ENCODE assay signal across 10 cellular contexts in the genomic region with DNA sequence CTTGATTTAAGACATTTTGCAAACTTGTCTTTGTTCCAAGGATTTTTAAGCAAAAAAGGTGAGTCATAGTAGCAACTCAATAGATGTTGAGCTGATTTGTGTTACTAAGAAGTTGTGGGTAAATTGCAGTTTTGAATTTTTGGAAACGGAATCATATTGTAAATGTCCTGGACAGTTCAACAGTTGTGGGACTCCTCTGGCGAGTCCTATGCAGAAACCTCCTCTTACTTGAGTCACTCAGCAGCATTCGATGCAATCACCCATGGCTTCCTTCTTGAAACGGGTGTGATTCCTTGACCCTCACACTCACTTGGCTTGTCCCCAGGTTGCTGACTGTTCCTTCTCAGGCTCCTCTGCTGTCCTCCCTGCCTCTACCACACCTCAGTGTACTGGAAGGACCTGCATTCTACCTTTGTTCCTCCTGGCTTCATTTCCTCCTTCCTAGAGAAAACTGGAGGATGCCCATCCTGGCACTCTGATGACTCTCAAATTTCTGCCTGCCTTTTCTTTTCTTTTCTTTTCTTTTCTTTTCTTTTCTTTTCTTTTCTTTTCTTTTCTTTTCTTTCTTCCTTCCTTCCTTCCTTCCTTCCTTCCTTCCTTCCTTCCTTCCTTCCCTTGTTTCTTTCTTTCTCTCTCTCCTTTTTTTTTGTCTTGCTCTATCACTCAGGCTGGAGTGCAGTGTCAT. TPM values are rescaled to one million over a fixed set of nuclear protein-coding genes. Genes with fewer than 3 reads are reported as not detected.
DNase-seq lines count a peak whose midpoint lies in the region; ATAC-seq and TF ChIP-seq lines count a peak whose summit lies in the region.
"Had no signal": no experiment of that assay in that cellular context is flagged by ENCODE, and none has a peak within 500 bp of the region (broad histone marks: within the 10 kb centered on the region; RNA-seq: fewer than 3 reads in every experiment).

No MANE protein-coding gene starts in this region.

- H3K36me3 ChIP-seq in RWPE2 (ENCODE audit: low read depth) = no peaks in the 10 kb centered on the region
- no peaks in the 10 kb centered on the region for H3K36me3 ChIP-seq in thoracic aorta
- H3K36me3 ChIP-seq in right atrium auricular region = no peaks in the 10 kb centered on the region

- H3K27ac ChIP-seq in RWPE2 (ENCODE audit: poor library complexity, severe bottlenecking) (peak overlapping the region; percentile 72), thoracic aorta (peak overlapping the region; percentile 61 to 76), right atrium auricular region (peak overlapping the region in 1 of 2 donors; percentile 90)

- no peaks in the 10 kb centered on the region for H3K27me3 ChIP-seq in RWPE2 (ENCODE audit: insufficient read depth, poor library complexity, severe bottlenecking)
- no peaks in the 10 kb centered on the region for H3K27me3 ChIP-seq in thoracic aorta (replicated peaks; ENCODE audit: insufficient read depth)
- no peaks in the 10 kb centered on the region for H3K27me3 ChIP-seq in right atrium auricular region

- H3K4me1 Mint-ChIP-seq in T-helper 2 cell treated with Interferon-gamma antibody and Interleukin-4, amounts not matched to agents 5 μg/mL and 100 μg/mL, for 36 hours (ENCODE audit: low read depth) = peaks cover 7% of the 10 kb centered on the region

- DNase-seq in T-helper 2 cell treated with Interferon-gamma antibody and Interleukin-4, amounts not matched to agents 5 μg/mL and 100 μg/mL, for 36 hours (ENCODE audit: low spot score) = no peak
- DNase-seq in T-helper 2 cell (no peak), RWPE2 (ENCODE audit: low spot score) (peak; percentile 64), fibroblast of peridontal ligament (ENCODE audit: extremely low read depth) (peak; percentile 88), thoracic aorta (ENCODE audit: low spot score) (no peak), KG1 (lab: John Stamatoyannopoulos, UW) (no peak), putamen (ENCODE audit: low spot score) (no peak), right atrium auricular region (ENCODE audit: low spot score) (no peak)
- DNase-seq: NCI-H1092 had no signal

- no peaks in the 10 kb centered on the region for H3K9me3 Mint-ChIP-seq in T-helper 2 cell treated with Interferon-gamma antibody and Interleukin-4, amounts not matched to agents 5 μg/mL and 100 μg/mL, for 36 hours

- H3K4me3 Mint-ChIP-seq in T-helper 2 cell treated with Interferon-gamma antibody and Interleukin-4, amounts not matched to agents 5 μg/mL and 100 μg/mL, for 36 hours = peak overlapping the region; percentile 55

- TF ChIP-seq CTCF in RWPE2 (IDR thresholded peaks at IDR 0.05; ENCODE audit: poor library complexity, severe bottlenecking) (no peak), thoracic aorta (IDR thresholded peaks at IDR 0.05) (no peak), right atrium auricular region (IDR thresholded peaks at IDR 0.05) (no peak)

- no peak overlapping the region for H3K27ac Mint-ChIP-seq in T-helper 2 cell treated with Interferon-gamma antibody and Interleukin-4, amounts not matched to agents 5 μg/mL and 100 μg/mL, for 36 hours

- no peaks in the 10 kb centered on the region for H3K36me3 Mint-ChIP-seq in T-helper 2 cell treated with Interferon-gamma antibody and Interleukin-4, amounts not matched to agents 5 μg/mL and 100 μg/mL, for 36 hours (ENCODE audit: low read depth)
- H3K36me3 Mint-ChIP-seq: CD4-positive, CD25-positive, alpha-beta regulatory T cell had no signal

- peaks cover 13% of the 10 kb centered on the region for H3K27me3 Mint-ChIP-seq in T-helper 2 cell treated with Interferon-gamma antibody and Interleukin-4, amounts not matched to agents 5 μg/mL and 100 μg/mL, for 36 hours (ENCODE audit: low read depth)

- ATAC-seq in RWPE2 (ENCODE audit: low read depth) (peak; percentile 58), thoracic aorta (ENCODE audit: insufficient number of reproducible peaks, low FRiP score, low read depth) (no peak)

- H3K9me3 ChIP-seq in RWPE2 (ENCODE audit: severe bottlenecking) = no peaks in the 10 kb centered on the region
- H3K9me3 ChIP-seq in thoracic aorta = no peaks in the 10 kb centered on the region
- H3K9me3 ChIP-seq in right atrium auricular region = no peaks in the 10 kb centered on the region

- no peak overlapping the region for H3K4me3 ChIP-seq in RWPE2 (ENCODE audit: severe bottlenecking)
- H3K4me3 ChIP-seq in thoracic aorta = peak overlapping the region; percentile 75
- H3K4me3 ChIP-seq in right atrium auricular region = no peak overlapping the region

- H3K4me1 ChIP-seq in RWPE2 (ENCODE audit: insufficient read depth, poor library complexity, severe bottlenecking) (peaks cover 48% of the 10 kb centered on the region), thoracic aorta (ENCODE audit: control insufficient read depth in 1 of 2, low read depth in 2 of 2) (peaks cover 3 to 23% of the 10 kb centered on the region in 2 donors), right atrium auricular region (peaks cover 0 to 22% of the 10 kb centered on the region in 2 donors)

RNA-seq across cellular contexts. Expression of a gene that starts 52.8 kb away (rescaled TPM):
- total RNA-seq in thoracic aorta (10 to 100 TPM; 12.5 to 16.7 TPM), right atrium auricular region (10 to 100 TPM; 25.1 to 27.4 TPM)

Comparison
In these comparisons a context has a peak if more than half of its experiments do, and no peak if none do; other contexts are left out.
1. DNase-seq: peak in RWPE2 (single experiment) and fibroblast of peridontal ligament (single experiment); none in T-helper 2 cell treated with Interferon-gamma antibody and Interleukin-4, amounts not matched to agents 5 μg/mL and 100 μg/mL, for 36 hours (single experiment), T-helper 2 cell (0 of 5), thoracic aorta (single experiment), KG1 (single experiment), putamen (single experiment) and right atrium auricular region (single experiment).